In the genomic region with DNA sequence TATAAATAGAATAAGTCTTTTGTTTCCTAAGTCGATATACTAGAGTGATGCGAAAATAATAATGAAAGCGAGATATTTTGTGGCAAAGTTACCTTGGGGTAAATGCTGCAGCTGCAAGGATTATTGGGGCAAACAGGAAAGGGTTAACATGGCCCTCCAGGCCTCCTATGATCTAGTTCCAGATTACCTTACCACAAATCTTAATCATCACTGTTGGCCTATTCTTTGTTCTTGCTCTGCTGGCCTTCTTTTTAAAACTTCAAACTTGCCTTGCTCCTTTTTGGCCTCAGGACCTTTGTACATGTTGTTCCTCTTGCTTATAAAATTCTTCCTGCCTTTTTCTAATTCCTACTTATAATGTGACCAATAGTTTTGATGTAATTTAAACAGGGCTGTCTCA, we compare ENCODE assay signal across 2 cellular contexts.
TF ChIP-seq lines count a peak whose summit lies in the region.

No MANE protein-coding gene starts in this region.

TF ChIP-seq in HEK293, 187 proteins besides CTCF, POLR2A, EP300 and RAD21:
- TF ChIP-seq ZNF223 (tag by site-specific recombination; IDR thresholded peaks at IDR 0.05) (no peak), PRDM1 (tag by site-specific recombination; IDR thresholded peaks at IDR 0.05) (no peak), ZNF791 (tag by site-specific recombination; IDR thresholded peaks at IDR 0.05) (no peak), ZNF623 (tag by site-specific recombination; IDR thresholded peaks at IDR 0.05) (peak; percentile 68), ZNF830 (tag by site-specific recombination; IDR thresholded peaks at IDR 0.05; ENCODE audit: low read depth) (no peak)
TF ChIP-seq in HEK293: peak in this region for 1.

TF ChIP-seq in IMR-90, 13 proteins besides CTCF, POLR2A, EP300 and RAD21:
- TF ChIP-seq FOS (IDR thresholded peaks at IDR 0.05; ENCODE audit: low read depth, low read length) (no peak), RCOR1 (IDR thresholded peaks at IDR 0.05; ENCODE audit: insufficient replicate concordance, low read length) (no peak), NFE2L2 (IDR thresholded peaks at IDR 0.05; ENCODE audit: low read depth, low read length) (no peak), USF2 (IDR thresholded peaks at IDR 0.05; ENCODE audit: low read depth, low read length) (no peak), MAZ (IDR thresholded peaks at IDR 0.05; ENCODE audit: borderline replicate concordance, low read depth, low read length) (no peak), CEBPB (IDR thresholded peaks at IDR 0.05; ENCODE audit: low read depth, low read length) (no peak), MAFK (IDR thresholded peaks at IDR 0.05; ENCODE audit: low read depth, low read length) (no peak), MXI1 (IDR thresholded peaks at IDR 0.05; ENCODE audit: borderline replicate concordance, low read depth, low read length) (no peak), BHLHE40 (IDR thresholded peaks at IDR 0.05; ENCODE audit: low read depth, low read length) (no peak), CHD1 (IDR thresholded peaks at IDR 0.05; ENCODE audit: low read depth, low read length) (no peak), RFX5 (IDR thresholded peaks at IDR 0.05; ENCODE audit: low read depth, low read length) (no peak), SMC3 (IDR thresholded peaks at IDR 0.05; ENCODE audit: low read depth, low read length) (no peak)
- TF ChIP-seq, protein P1, sequence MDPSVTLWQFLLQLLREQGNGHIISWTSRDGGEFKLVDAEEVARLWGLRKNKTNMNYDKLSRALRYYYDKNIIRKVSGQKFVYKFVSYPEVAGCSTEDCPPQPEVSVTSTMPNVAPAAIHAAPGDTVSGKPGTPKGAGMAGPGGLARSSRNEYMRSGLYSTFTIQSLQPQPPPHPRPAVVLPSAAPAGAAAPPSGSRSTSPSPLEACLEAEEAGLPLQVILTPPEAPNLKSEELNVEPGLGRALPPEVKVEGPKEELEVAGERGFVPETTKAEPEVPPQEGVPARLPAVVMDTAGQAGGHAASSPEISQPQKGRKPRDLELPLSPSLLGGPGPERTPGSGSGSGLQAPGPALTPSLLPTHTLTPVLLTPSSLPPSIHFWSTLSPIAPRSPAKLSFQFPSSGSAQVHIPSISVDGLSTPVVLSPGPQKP (IDR thresholded peaks at IDR 0.05; ENCODE audit: borderline replicate concordance, low read depth, low read length), result no peak
